1 cellular context compared by ENCODE assay signal in genomic region chr20:50116368-50116999, GRCh38.
TF ChIP-seq lines count a peak whose summit lies in the region.

No MANE protein-coding gene starts in this region.

TF ChIP-seq in H1, 55 proteins besides CTCF, POLR2A, EP300 and RAD21 (continued from another document):
- TF ChIP-seq USF2 (IDR thresholded peaks at IDR 0.05; ENCODE audit: low read length), result no peak
- TF ChIP-seq FOSL1 (IDR thresholded peaks at IDR 0.05; ENCODE audit: insufficient read depth, low read depth, low read length), result no peak
- no peak for TF ChIP-seq CBX5 (IDR thresholded peaks at IDR 0.05; ENCODE audit: low read depth, low read length)
- TF ChIP-seq POLR2AphosphoS5 (IDR thresholded peaks at IDR 0.05; ENCODE audit: low read depth, low read length), result no peak
- no peak for TF ChIP-seq EGR1 (IDR thresholded peaks at IDR 0.05; ENCODE audit: borderline replicate concordance, low read depth, low read length)
- TF ChIP-seq SRF (IDR thresholded peaks at IDR 0.05; ENCODE audit: low read depth, low read length), result no peak
- TF ChIP-seq EZH2 (IDR thresholded peaks at IDR 0.05; ENCODE audit: low read depth, low read length, severe bottlenecking), result no peak
- TF ChIP-seq SP4 (IDR thresholded peaks at IDR 0.05; ENCODE audit: low read length), result no peak
- TF ChIP-seq ATF2 (IDR thresholded peaks at IDR 0.05; ENCODE audit: low read length), result no peak
- TF ChIP-seq RFX5 (IDR thresholded peaks at IDR 0.05; ENCODE audit: borderline replicate concordance, low read depth, low read length), result no peak
- no peak for TF ChIP-seq TCF12 (IDR thresholded peaks at IDR 0.05; ENCODE audit: low read depth, low read length)
- TF ChIP-seq CHD7 (IDR thresholded peaks at IDR 0.05; ENCODE audit: insufficient replicate concordance, low read length), result no peak
- TF ChIP-seq E2F6 (IDR thresholded peaks at IDR 0.05), result no peak
- no peak for TF ChIP-seq YY1 (IDR thresholded peaks at IDR 0.05; ENCODE audit: low read depth, low read length)
